10 cellular contexts compared by ENCODE assay signal in genomic region chr20:44615169-44615791, GRCh38. TPM values are rescaled to one million over a fixed set of nuclear protein-coding genes. Genes with fewer than 3 reads are reported as not detected.
DNase-seq lines count a peak whose midpoint lies in the region; ATAC-seq and TF ChIP-seq lines count a peak whose summit lies in the region.
"Had no signal": no experiment of that assay in that cellular context is flagged by ENCODE, and none has a peak within 500 bp of the region (broad histone marks: within the 10 kb centered on the region; RNA-seq: fewer than 3 reads in every experiment).

No MANE protein-coding gene starts in this region.

- CTCF ChIA-PET in activated CD4-positive, alpha-beta T cell treated with anti-CD3 and anti-CD28 coated beads for 36 hours (lab: Charles Lee), result interaction anchor here (1.2 kb wide), 1 partner anchor 67 kb away, joined by 3 read pairs; no protein-coding TSS in a partner anchor

- TF ChIP-seq CTCF in mesothelial cell of epicardium (IDR thresholded peaks at IDR 0.05; ENCODE audit: unreplicated experiment) (no peak), tibial nerve (IDR thresholded peaks at IDR 0.05) (no peak)

- H3K27me3 Mint-ChIP-seq in activated CD4-positive, alpha-beta T cell treated with anti-CD3 and anti-CD28 coated beads for 36 hours, result no peaks in the 10 kb centered on the region
- H3K27me3 Mint-ChIP-seq in mesothelial cell of epicardium (ENCODE audit: low read depth), result no peaks in the 10 kb centered on the region

- intact Hi-C loops in activated CD4-positive, alpha-beta T cell treated with anti-CD3 and anti-CD28 coated beads for 36 hours (cut with DNase I, micrococcal nuclease), result no loop called here

- no peak for TF ChIP-seq EP300 in tibial nerve (IDR thresholded peaks at IDR 0.05)

- H3K4me1 Mint-ChIP-seq in activated CD4-positive, alpha-beta T cell treated with anti-CD3 and anti-CD28 coated beads for 36 hours, result peaks cover 51% of the 10 kb centered on the region
- H3K4me1 Mint-ChIP-seq in mesothelial cell of epicardium, result no peaks in the 10 kb centered on the region

- TF ChIP-seq POLR2A in tibial nerve (IDR thresholded peaks at IDR 0.05), result no peak

- no peak overlapping the region for H3K4me3 ChIP-seq in tibial nerve

- H3K4me3 Mint-ChIP-seq in activated CD4-positive, alpha-beta T cell treated with anti-CD3 and anti-CD28 coated beads for 36 hours, result no peak overlapping the region
- no peak overlapping the region for H3K4me3 Mint-ChIP-seq in mesothelial cell of epicardium

- H3K4me1 ChIP-seq in tibial nerve, result peaks cover 0 to 26% (median 16%) of the 10 kb centered on the region in 4 donors

- H3K9me3 Mint-ChIP-seq in activated CD4-positive, alpha-beta T cell treated with anti-CD3 and anti-CD28 coated beads for 36 hours (ENCODE audit: low read depth), result no peaks in the 10 kb centered on the region
- H3K9me3 Mint-ChIP-seq in mesothelial cell of epicardium, result no peaks in the 10 kb centered on the region

- no peaks in the 10 kb centered on the region for H3K9me3 ChIP-seq in tibial nerve

- peak overlapping the region; percentile 80 for H3K27ac Mint-ChIP-seq in activated CD4-positive, alpha-beta T cell treated with anti-CD3 and anti-CD28 coated beads for 36 hours
- H3K27ac Mint-ChIP-seq in mesothelial cell of epicardium, result peak overlapping the region; percentile 64

- peak overlapping the region in 3 of 4 donors; percentile 10 to 41 (median 27) for H3K27ac ChIP-seq in tibial nerve
- H3K27ac ChIP-seq: VCaP had no signal

- peak; percentile 18 for ATAC-seq in activated CD4-positive, alpha-beta T cell treated with anti-CD3 and anti-CD28 coated beads for 36 hours
- ATAC-seq in GM18517 (IDR thresholded peaks at IDR 0.05; ENCODE audit: unreplicated experiment), result no peak

- 29 to 31% methylated on average over 8 to 10 of the region's 10 CpGs for WGBS in tibial nerve, 2 donors

- peak; percentile 32 for DNase-seq in activated CD4-positive, alpha-beta T cell treated with anti-CD3 and anti-CD28 coated beads for 36 hours
- DNase-seq in activated CD4-positive, alpha-beta T cell treated with anti-CD3 and anti-CD28 coated beads for 48 hours, result no peak
- DNase-seq in dermis blood vessel endothelial cell (peak; percentile 86), mesothelial cell of epicardium (ENCODE audit: low spot score in 2 of 2, unreplicated experiment in 2 of 2) (no peak), tibial nerve (ENCODE audit: low spot score in 2 of 2) (no peak), HUDEP-2 (lab: John Stamatoyannopoulos, UW; ENCODE audit: unreplicated experiment in 76 of 76) (no peak), NCI-H1436 treated with DMSO at 0.1 percent for 48 hours (lab: John Stamatoyannopoulos, UW) (no peak)
- DNase-seq: ACHN had no signal

- no peaks in the 10 kb centered on the region for H3K27me3 ChIP-seq in tibial nerve

- H3K36me3 ChIP-seq in tibial nerve, result peaks cover 0 to 69% (median 0%) of the 10 kb centered on the region in 3 donors

- H3K36me3 Mint-ChIP-seq in activated CD4-positive, alpha-beta T cell treated with anti-CD3 and anti-CD28 coated beads for 36 hours (ENCODE audit: low read depth), result peaks cover 20% of the 10 kb centered on the region
- H3K36me3 Mint-ChIP-seq in mesothelial cell of epicardium, result peaks cover 43% of the 10 kb centered on the region

- POLR2A ChIA-PET in activated CD4-positive, alpha-beta T cell treated with anti-CD3 and anti-CD28 coated beads for 36 hours (lab: Charles Lee), result no interaction called here

RNA-seq across cellular contexts. Expression of gene PKIG, which starts 32.9 kb away (rescaled TPM):
- 1 to 10 TPM; 4.5 to 4.6 TPM for total RNA-seq in activated CD4-positive, alpha-beta T cell treated with anti-CD3 and anti-CD28 coated beads for 36 hours
- total RNA-seq in dermis blood vessel endothelial cell (177 and 275 TPM in 2 replicates), mesothelial cell of epicardium (50.4 to 59.1 TPM (median 51.6 TPM) in 3 replicates), tibial nerve (100 to 1,000 TPM in 2 of 4 donors, 10 to 100 TPM in 2; 78.2 to 108 (median 91.5) TPM)

RNA-seq across cellular contexts. Expression of gene ADA, which starts 36.2 kb away (rescaled TPM):
- 10 to 100 TPM; 33.8 to 37.8 TPM for total RNA-seq in activated CD4-positive, alpha-beta T cell treated with anti-CD3 and anti-CD28 coated beads for 36 hours
- total RNA-seq in dermis blood vessel endothelial cell (15.3 and 19.1 TPM in 2 replicates), mesothelial cell of epicardium (21.7 to 23.1 TPM (median 22.5 TPM) in 3 replicates), tibial nerve (10 to 100 TPM; 11.1 to 14.9 (median 12.4) TPM)

Comparison
In these comparisons a context has a peak if more than half of its experiments do, and no peak if none do; other contexts are left out.
1. DNase-seq: peak in activated CD4-positive, alpha-beta T cell treated with anti-CD3 and anti-CD28 coated beads for 36 hours (single experiment) and dermis blood vessel endothelial cell (single experiment); none in activated CD4-positive, alpha-beta T cell treated with anti-CD3 and anti-CD28 coated beads for 48 hours (single experiment), mesothelial cell of epicardium (0 of 2), tibial nerve (0 of 2), HUDEP-2 (0 of 76) and NCI-H1436 treated with DMSO at 0.1 percent for 48 hours (single experiment).